ENCODE assay signal across 1 cellular context in the genomic region with DNA sequence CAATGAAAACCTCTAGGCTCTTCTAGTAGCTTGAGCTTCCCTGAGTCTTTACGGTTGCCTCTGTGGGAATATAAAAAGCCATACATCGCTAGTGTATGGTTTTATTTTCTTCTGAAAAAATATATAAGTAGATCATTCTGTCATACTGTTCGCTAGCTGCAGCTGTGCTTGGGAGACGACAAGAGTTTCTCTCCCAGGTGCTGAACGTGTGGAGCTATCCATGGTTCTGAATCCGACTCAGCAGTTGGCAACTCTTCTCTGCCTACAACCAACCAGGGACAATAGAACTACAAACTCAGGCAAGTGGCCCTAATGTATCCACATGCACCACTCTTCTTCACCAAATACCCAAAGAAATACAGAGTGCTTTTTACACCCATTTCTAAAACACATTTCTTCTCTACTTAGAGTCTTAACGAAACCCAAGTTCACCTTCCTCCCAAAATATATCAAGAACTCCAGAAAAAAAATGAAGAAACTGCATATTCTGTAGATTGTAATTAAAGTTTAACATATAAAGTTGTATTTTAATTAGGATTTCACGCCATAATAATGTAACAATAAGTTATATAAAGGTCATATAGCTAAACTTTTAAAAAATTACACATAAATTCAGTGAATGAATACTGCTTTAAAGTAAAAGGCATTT.
TF ChIP-seq lines count a peak whose summit lies in the region.

No MANE protein-coding gene starts in this region.

TF ChIP-seq in HepG2, 621 proteins besides CTCF, POLR2A, EP300 and RAD21 (continued from another document and continues in another):
- TF ChIP-seq, protein P1, sequence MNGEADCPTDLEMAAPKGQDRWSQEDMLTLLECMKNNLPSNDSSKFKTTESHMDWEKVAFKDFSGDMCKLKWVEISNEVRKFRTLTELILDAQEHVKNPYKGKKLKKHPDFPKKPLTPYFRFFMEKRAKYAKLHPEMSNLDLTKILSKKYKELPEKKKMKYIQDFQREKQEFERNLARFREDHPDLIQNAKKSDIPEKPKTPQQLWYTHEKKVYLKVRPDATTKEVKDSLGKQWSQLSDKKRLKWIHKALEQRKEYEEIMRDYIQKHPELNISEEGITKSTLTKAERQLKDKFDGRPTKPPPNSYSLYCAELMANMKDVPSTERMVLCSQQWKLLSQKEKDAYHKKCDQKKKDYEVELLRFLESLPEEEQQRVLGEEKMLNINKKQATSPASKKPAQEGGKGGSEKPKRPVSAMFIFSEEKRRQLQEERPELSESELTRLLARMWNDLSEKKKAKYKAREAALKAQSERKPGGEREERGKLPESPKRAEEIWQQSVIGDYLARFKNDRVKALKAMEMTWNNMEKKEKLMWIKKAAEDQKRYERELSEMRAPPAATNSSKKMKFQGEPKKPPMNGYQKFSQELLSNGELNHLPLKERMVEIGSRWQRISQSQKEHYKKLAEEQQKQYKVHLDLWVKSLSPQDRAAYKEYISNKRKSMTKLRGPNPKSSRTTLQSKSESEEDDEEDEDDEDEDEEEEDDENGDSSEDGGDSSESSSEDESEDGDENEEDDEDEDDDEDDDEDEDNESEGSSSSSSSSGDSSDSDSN (CRISPR knock-in tag; IDR thresholded peaks at IDR 0.05): peak; percentile 43; the same call in 1 of the 2 replicates
- peak; percentile 99 for TF ChIP-seq ZFP90 (CRISPR knock-in tag; IDR thresholded peaks at IDR 0.05; ENCODE audit: borderline replicate concordance)
- TF ChIP-seq CHD2 (IDR thresholded peaks at IDR 0.05; ENCODE audit: low read depth, low read length): no peak
- TF ChIP-seq, protein P2, sequence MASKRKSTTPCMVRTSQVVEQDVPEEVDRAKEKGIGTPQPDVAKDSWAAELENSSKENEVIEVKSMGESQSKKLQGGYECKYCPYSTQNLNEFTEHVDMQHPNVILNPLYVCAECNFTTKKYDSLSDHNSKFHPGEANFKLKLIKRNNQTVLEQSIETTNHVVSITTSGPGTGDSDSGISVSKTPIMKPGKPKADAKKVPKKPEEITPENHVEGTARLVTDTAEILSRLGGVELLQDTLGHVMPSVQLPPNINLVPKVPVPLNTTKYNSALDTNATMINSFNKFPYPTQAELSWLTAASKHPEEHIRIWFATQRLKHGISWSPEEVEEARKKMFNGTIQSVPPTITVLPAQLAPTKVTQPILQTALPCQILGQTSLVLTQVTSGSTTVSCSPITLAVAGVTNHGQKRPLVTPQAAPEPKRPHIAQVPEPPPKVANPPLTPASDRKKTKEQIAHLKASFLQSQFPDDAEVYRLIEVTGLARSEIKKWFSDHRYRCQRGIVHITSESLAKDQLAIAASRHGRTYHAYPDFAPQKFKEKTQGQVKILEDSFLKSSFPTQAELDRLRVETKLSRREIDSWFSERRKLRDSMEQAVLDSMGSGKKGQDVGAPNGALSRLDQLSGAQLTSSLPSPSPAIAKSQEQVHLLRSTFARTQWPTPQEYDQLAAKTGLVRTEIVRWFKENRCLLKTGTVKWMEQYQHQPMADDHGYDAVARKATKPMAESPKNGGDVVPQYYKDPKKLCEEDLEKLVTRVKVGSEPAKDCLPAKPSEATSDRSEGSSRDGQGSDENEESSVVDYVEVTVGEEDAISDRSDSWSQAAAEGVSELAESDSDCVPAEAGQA (IDR thresholded peaks at IDR 0.05; ENCODE audit: low read depth): no peak
- TF ChIP-seq, protein P2 (CRISPR knock-in tag; IDR thresholded peaks at IDR 0.05; ENCODE audit: borderline replicate concordance): peak; percentile 100
- TF ChIP-seq, protein P3, sequence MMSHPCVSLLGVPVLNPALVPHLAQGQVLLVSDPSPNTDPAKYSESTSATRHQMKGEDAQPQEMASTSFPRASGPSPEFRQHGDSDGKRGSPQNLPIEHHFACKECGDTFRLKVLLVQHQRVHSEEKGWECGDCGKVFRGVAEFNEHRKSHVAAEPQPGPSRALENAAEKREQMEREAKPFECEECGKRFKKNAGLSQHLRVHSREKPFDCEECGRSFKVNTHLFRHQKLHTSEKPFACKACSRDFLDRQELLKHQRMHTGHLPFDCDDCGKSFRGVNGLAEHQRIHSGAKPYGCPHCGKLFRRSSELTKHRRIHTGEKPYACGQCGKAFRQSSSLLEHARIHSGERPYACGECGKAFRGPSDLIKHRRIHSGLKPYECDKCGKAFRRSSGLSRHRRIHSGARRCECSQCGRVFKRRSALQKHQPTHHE (CRISPR knock-in tag; IDR thresholded peaks at IDR 0.05; ENCODE audit: borderline replicate concordance): peak; percentile 100
- TF ChIP-seq ZNF44 (CRISPR knock-in tag; IDR thresholded peaks at IDR 0.05): peak; percentile 100
- TF ChIP-seq, protein P4, sequence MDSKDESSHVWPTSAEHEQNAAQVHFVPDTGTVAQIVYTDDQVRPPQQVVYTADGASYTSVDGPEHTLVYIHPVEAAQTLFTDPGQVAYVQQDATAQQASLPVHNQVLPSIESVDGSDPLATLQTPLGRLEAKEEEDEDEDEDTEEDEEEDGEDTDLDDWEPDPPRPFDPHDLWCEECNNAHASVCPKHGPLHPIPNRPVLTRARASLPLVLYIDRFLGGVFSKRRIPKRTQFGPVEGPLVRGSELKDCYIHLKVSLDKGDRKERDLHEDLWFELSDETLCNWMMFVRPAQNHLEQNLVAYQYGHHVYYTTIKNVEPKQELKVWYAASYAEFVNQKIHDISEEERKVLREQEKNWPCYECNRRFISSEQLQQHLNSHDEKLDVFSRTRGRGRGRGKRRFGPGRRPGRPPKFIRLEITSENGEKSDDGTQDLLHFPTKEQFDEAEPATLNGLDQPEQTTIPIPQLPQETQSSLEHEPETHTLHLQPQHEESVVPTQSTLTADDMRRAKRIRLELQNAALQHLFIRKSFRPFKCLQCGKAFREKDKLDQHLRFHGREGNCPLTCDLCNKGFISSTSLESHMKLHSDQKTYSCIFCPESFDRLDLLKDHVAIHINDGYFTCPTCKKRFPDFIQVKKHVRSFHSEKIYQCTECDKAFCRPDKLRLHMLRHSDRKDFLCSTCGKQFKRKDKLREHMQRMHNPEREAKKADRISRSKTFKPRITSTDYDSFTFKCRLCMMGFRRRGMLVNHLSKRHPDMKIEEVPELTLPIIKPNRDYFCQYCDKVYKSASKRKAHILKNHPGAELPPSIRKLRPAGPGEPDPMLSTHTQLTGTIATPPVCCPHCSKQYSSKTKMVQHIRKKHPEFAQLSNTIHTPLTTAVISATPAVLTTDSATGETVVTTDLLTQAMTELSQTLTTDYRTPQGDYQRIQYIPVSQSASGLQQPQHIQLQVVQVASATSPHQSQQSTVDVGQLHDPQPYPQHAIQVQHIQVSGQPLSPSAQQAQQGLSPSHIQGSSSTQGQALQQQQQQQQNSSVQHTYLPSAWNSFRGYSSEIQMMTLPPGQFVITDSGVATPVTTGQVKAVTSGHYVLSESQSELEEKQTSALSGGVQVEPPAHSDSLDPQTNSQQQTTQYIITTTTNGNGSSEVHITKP (CRISPR knock-in tag; IDR thresholded peaks at IDR 0.05; ENCODE audit: low read depth): peak; percentile 96
- peak; percentile 92 for TF ChIP-seq ONECUT2 (CRISPR knock-in tag; IDR thresholded peaks at IDR 0.05)
- peak; percentile 69 for TF ChIP-seq HDAC1 (CRISPR knock-in tag; IDR thresholded peaks at IDR 0.05)
- peak; percentile 93 for TF ChIP-seq ZBTB21 (CRISPR knock-in tag; IDR thresholded peaks at IDR 0.05)
- 0 out of 2 replicates have a peak, but pooled peaks have one; percentile 60 for TF ChIP-seq SSRP1 (CRISPR knock-in tag; IDR thresholded peaks at IDR 0.05)
- TF ChIP-seq HIVEP1 (CRISPR knock-in tag; IDR thresholded peaks at IDR 0.05): peak; percentile 82; the same call in 1 of the 2 replicates
- TF ChIP-seq PTBP1 (IDR thresholded peaks at IDR 0.05; ENCODE audit: low read depth, low read length, poor library complexity, severe bottlenecking): no peak
- TF ChIP-seq, protein P5, sequence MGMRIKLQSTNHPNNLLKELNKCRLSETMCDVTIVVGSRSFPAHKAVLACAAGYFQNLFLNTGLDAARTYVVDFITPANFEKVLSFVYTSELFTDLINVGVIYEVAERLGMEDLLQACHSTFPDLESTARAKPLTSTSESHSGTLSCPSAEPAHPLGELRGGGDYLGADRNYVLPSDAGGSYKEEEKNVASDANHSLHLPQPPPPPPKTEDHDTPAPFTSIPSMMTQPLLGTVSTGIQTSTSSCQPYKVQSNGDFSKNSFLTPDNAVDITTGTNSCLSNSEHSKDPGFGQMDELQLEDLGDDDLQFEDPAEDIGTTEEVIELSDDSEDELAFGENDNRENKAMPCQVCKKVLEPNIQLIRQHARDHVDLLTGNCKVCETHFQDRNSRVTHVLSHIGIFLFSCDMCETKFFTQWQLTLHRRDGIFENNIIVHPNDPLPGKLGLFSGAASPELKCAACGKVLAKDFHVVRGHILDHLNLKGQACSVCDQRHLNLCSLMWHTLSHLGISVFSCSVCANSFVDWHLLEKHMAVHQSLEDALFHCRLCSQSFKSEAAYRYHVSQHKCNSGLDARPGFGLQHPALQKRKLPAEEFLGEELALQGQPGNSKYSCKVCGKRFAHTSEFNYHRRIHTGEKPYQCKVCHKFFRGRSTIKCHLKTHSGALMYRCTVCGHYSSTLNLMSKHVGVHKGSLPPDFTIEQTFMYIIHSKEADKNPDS (CRISPR knock-in tag; IDR thresholded peaks at IDR 0.05): peak; percentile 92
- no peak for TF ChIP-seq NFRKB (IDR thresholded peaks at IDR 0.05)
- no peak for TF ChIP-seq SYNCRIP (IDR thresholded peaks at IDR 0.05; ENCODE audit: insufficient read depth, low read depth, low read length)
- no peak for TF ChIP-seq RBFOX2 (IDR thresholded peaks at IDR 0.05; ENCODE audit: low read depth, low read length)
- peak; percentile 98 for TF ChIP-seq RFXAP (CRISPR knock-in tag; IDR thresholded peaks at IDR 0.05; ENCODE audit: borderline replicate concordance)
- TF ChIP-seq, protein P6, sequence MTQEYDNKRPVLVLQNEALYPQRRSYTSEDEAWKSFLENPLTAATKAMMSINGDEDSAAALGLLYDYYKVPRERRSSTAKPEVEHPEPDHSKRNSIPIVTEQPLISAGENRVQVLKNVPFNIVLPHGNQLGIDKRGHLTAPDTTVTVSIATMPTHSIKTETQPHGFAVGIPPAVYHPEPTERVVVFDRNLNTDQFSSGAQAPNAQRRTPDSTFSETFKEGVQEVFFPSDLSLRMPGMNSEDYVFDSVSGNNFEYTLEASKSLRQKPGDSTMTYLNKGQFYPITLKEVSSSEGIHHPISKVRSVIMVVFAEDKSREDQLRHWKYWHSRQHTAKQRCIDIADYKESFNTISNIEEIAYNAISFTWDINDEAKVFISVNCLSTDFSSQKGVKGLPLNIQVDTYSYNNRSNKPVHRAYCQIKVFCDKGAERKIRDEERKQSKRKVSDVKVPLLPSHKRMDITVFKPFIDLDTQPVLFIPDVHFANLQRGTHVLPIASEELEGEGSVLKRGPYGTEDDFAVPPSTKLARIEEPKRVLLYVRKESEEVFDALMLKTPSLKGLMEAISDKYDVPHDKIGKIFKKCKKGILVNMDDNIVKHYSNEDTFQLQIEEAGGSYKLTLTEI (CRISPR knock-in tag; conservative IDR thresholded peaks at IDR 0.05): peak; percentile 66; the same call in 1 of the 2 replicates
- peak; percentile 98 for TF ChIP-seq ZFP36L1 (CRISPR knock-in tag; IDR thresholded peaks at IDR 0.05)
- peak; percentile 99; the same call in 1 of the 2 replicates for TF ChIP-seq ZNF337 (CRISPR knock-in tag; IDR thresholded peaks at IDR 0.05; ENCODE audit: borderline replicate concordance, low read depth)
- no peak for TF ChIP-seq CREB1 (IDR thresholded peaks at IDR 0.05)
- TF ChIP-seq CREB1 (CRISPR knock-in tag; IDR thresholded peaks at IDR 0.05): peak; percentile 47; the same call in 1 of the 2 replicates
